In genomic region chr1:221562542-221563475, GRCh38 we compare ENCODE assay signal across 18 cellular contexts.
"Had no signal": no experiment of that assay in that cellular context is flagged by ENCODE, and none has a peak within 500 bp of the region (broad histone marks: within the 10 kb centered on the region; RNA-seq: fewer than 3 reads in every experiment).

No MANE protein-coding gene starts in this region.

- H3K36me3 ChIP-seq: colonic mucosa, lower lobe of right lung, pancreas had no signal

- FAIRE-seq: pancreas had no signal

- H3K4me1 ChIP-seq: colonic mucosa, pancreas had no signal

- H3K27me3 ChIP-seq: colonic mucosa, pancreas had no signal

- DNase-seq: activated B cell treated with CpG ODN at 0.5 μM for 24 hours; activated CD4-positive, alpha-beta T cell treated with anti-CD3 and anti-CD28 coated beads for 48 hours; activated naive CD8-positive, alpha-beta T cell treated with anti-CD3 and anti-CD28 coated beads for 36 hours; amygdala; central memory CD4-positive, alpha-beta T cell; colonic mucosa; foreskin fibroblast; glutamatergic neuron; hypothalamus; kidney glomerular epithelial cell; lower lobe of right lung; stimulated activated CD4-positive, alpha-beta T cell treated with anti-CD3 and anti-CD28 coated beads, Interleukin-15, amount 100 ng/mL, for 24 hours; stimulated activated CD4-positive, alpha-beta T cell treated with anti-CD3 and anti-CD28 coated beads, Interleukin-4, amount 100 ng/mL, for 1 hour; stimulated activated naive B cell treated with anti-CD40 and anti-IgM and Interleukin-4, amounts not matched to agents 10 μg/mL and 1 μg/mL and 100 μg/mL, for 72 hours; T-helper 2 cell; trophoblast cell had no signal

- H3K27ac ChIP-seq: colonic mucosa, lower lobe of right lung, pancreas, skin epidermis had no signal

- H3K9me3 ChIP-seq: colonic mucosa, lower lobe of right lung, pancreas had no signal

- ATAC-seq: lower lobe of right lung; stimulated activated naive B cell treated with anti-CD40 and anti-IgM and Interleukin-4, amounts not matched to agents 10 μg/mL and 1 μg/mL and 100 μg/mL, for 72 hours had no signal

- H3K4me3 ChIP-seq: colonic mucosa, lower lobe of right lung, pancreas, skin epidermis had no signal
